Comparison of ENCODE assay signal across 20 cellular contexts in genomic region chr19:54335979-54336892, GRCh38. TPM values are rescaled to one million over a fixed set of nuclear protein-coding genes. Genes with fewer than 3 reads are reported as not detected.
A peak's percentile ranks its signal among the peaks of the same experiment; 100 is the strongest.
DNase-seq lines count a peak whose midpoint lies in the region; ATAC-seq, FAIRE-seq and TF ChIP-seq lines count a peak whose summit lies in the region.
"Had no signal": no experiment of that assay in that cellular context is flagged by ENCODE, and none has a peak within 500 bp of the region (broad histone marks: within the 10 kb centered on the region; RNA-seq: fewer than 3 reads in every experiment).

No MANE protein-coding gene starts in this region.

- no peaks in the 10 kb centered on the region for H3K79me2 ChIP-seq in MM.1S (ENCODE audit: low read length)

- DNase-seq in Panc1 (ENCODE audit: low read depth, low spot score) (no peak), kidney (peak; percentile 29), posterior vena cava (ENCODE audit: low spot score) (peak; percentile 55), MM.1S (no peak), RKO (ENCODE audit: low spot score) (no peak), GM20000 (ENCODE audit: low spot score) (no peak)
- DNase-seq: CD4-positive, alpha-beta memory T cell; DND-41; MG63; NCI-H1092 treated with DMSO at 0.1 percent for 48 hours; NCI-H2227 treated with DMSO at 0.1 percent for 48 hours; NCI-H524; PC-9 had no signal

- CTCF ChIA-PET in Panc1 (lab: Charles Lee), result no interaction called here

- in situ Hi-C loops in Panc1 (cut with HindIII; ENCODE audit: low pct_unique_long_range_greater_than_20kb, low sequenced_read_pairs), result no loop called here

- ATAC-seq in Panc1, result peak; percentile 26; the same call in 1 of the 2 replicates
- ATAC-seq in HG02642 (IDR thresholded peaks at IDR 0.05; ENCODE audit: poor library complexity, unreplicated experiment), result no peak
- ATAC-seq: A549 had no signal

- peak overlapping the region in 2 of 10 experiments; percentile 33 to 34; a peak in 3 of 20 replicates for H3K4me3 ChIP-seq in BLaER1 treated with 17β-estradiol and CSF1 and Interleukin-3, amounts not matched to agents 10 nM and 100 nM
- H3K4me3 ChIP-seq in Panc1 (ENCODE audit: low read depth in 2 of 2, low read length in 2 of 2), result no peak overlapping the region
- H3K4me3 ChIP-seq in kidney (ENCODE audit: low read length in 2 of 2), result no peak overlapping the region
- H3K4me3 ChIP-seq in MM.1S (ENCODE audit: low read length), result no peak overlapping the region
- H3K4me3 ChIP-seq: A549, MG63, PC-9 had no signal

- peak overlapping the region; percentile 26 to 88 (median 42); a peak in 19 of 22 replicates for H3K4me2 ChIP-seq in BLaER1 treated with 17β-estradiol and CSF1 and Interleukin-3, amounts not matched to agents 10 nM and 100 nM
- no peak overlapping the region for H3K4me2 ChIP-seq in MM.1S (ENCODE audit: low read depth, low read length)
- H3K4me2 ChIP-seq: A549, PC-9 had no signal

- TF ChIP-seq CTCF in Panc1 (IDR thresholded peaks at IDR 0.05) (no peak), kidney (IDR thresholded peaks at IDR 0.05; ENCODE audit: borderline replicate concordance, extremely low read depth, insufficient read depth) (no peak), MM.1S (IDR thresholded peaks at IDR 0.05; ENCODE audit: low read length) (no peak), GM20000 (IDR thresholded peaks at IDR 0.05; ENCODE audit: extremely low read depth, missing control alignments) (no peak)

- peak overlapping the region in 1 of 11 experiments; percentile 14; a peak in 2 of 22 replicates for H3K27ac ChIP-seq in BLaER1 treated with 17β-estradiol and CSF1 and Interleukin-3, amounts not matched to agents 10 nM and 100 nM
- H3K27ac ChIP-seq in Panc1 (ENCODE audit: low read length) (no peak overlapping the region), kidney (ENCODE audit: low read depth in 2 of 2, low read length in 2 of 2) (no peak overlapping the region), MM.1S (ENCODE audit: low read length) (no peak overlapping the region)
- H3K27ac ChIP-seq: A549, PC-9 had no signal

- POLR2A ChIA-PET in Panc1 (lab: Charles Lee), result no interaction called here

- no peaks in the 10 kb centered on the region for H3K9me3 ChIP-seq in BLaER1 treated with 17β-estradiol and CSF1 and Interleukin-3, amounts not matched to agents 10 nM and 100 nM (replicated peaks in 1 of 11)
- H3K9me3 ChIP-seq in Panc1 (ENCODE audit: control insufficient read depth, insufficient read depth, low read depth, low read length) (no peaks in the 10 kb centered on the region), kidney (ENCODE audit: control insufficient read depth in 1 of 2, low read length in 2 of 2) (no peaks in the 10 kb centered on the region), MM.1S (replicated peaks; ENCODE audit: insufficient read depth, low read length) (no peaks in the 10 kb centered on the region)
- H3K9me3 ChIP-seq: A549, MG63 had no signal

- no peaks in the 10 kb centered on the region for H3K27me3 ChIP-seq in BLaER1 treated with 17β-estradiol and CSF1 and Interleukin-3, amounts not matched to agents 10 nM and 100 nM
- H3K27me3 ChIP-seq in Panc1 (ENCODE audit: control insufficient read depth, insufficient read depth, low read length) (no peaks in the 10 kb centered on the region), MM.1S (replicated peaks; ENCODE audit: insufficient read depth, low read length) (peaks cover 37% of the 10 kb centered on the region)

- no peaks in the 10 kb centered on the region; a peak in 1 of 22 replicates for H3K36me3 ChIP-seq in BLaER1 treated with 17β-estradiol and CSF1 and Interleukin-3, amounts not matched to agents 10 nM and 100 nM
- H3K36me3 ChIP-seq in Panc1 (ENCODE audit: control insufficient read depth, insufficient read depth, low read length), result no peaks in the 10 kb centered on the region
- H3K36me3 ChIP-seq in kidney (ENCODE audit: control insufficient read depth in 1 of 2, insufficient read depth in 2 of 2, low read length in 2 of 2), result no peaks in the 10 kb centered on the region
- no peaks in the 10 kb centered on the region for H3K36me3 ChIP-seq in MM.1S (replicated peaks; ENCODE audit: insufficient read depth, low read length)
- H3K36me3 ChIP-seq: MG63 had no signal

- no peaks in the 10 kb centered on the region for H3K9me2 ChIP-seq in MM.1S (replicated peaks; ENCODE audit: insufficient read depth, low read length)

- peaks cover 70 to 95% (median 91%) of the 10 kb centered on the region in 10 experiments for H3K4me1 ChIP-seq in BLaER1 treated with 17β-estradiol and CSF1 and Interleukin-3, amounts not matched to agents 10 nM and 100 nM
- H3K4me1 ChIP-seq in Panc1 (ENCODE audit: control insufficient read depth, insufficient read depth, low read length), result no peaks in the 10 kb centered on the region
- H3K4me1 ChIP-seq in kidney (ENCODE audit: control insufficient read depth in 1 of 2, insufficient read depth in 1 of 2, low read depth in 1 of 2, low read length in 2 of 2), result no peaks in the 10 kb centered on the region
- H3K4me1 ChIP-seq in MM.1S (ENCODE audit: low read length), result no peaks in the 10 kb centered on the region
- H3K4me1 ChIP-seq: A549 had no signal

- no peaks in the 10 kb centered on the region for H3F3A ChIP-seq in MM.1S (ENCODE audit: insufficient read depth, low read length)

- H4K20me1 ChIP-seq in BLaER1 treated with 17β-estradiol and CSF1 and Interleukin-3, amounts not matched to agents 10 nM and 100 nM, result no peaks in the 10 kb centered on the region
- H4K20me1 ChIP-seq in MM.1S (ENCODE audit: insufficient read depth, low read length), result no peaks in the 10 kb centered on the region

- H2AFZ ChIP-seq in MM.1S (ENCODE audit: low read length), result no peak overlapping the region
- H2AFZ ChIP-seq: PC-9 had no signal

- no peak for FAIRE-seq in kidney (lab: Jason Lieb, UNC)
- FAIRE-seq: A549, G401.6, GM12891, GM18507, H54 had no signal

- intact Hi-C loops in Panc1 (cut with micrococcal nuclease; ENCODE audit: unreplicated experiment) (no loop called here), kidney (cut with DNase I) (no loop called here), posterior vena cava (cut with DNase I) (no loop called here)

- H3K9ac ChIP-seq in BLaER1 treated with 17β-estradiol and CSF1 and Interleukin-3, amounts not matched to agents 10 nM and 100 nM, result no peak overlapping the region
- H3K9ac ChIP-seq in kidney (ENCODE audit: low read length in 2 of 2) (no peak overlapping the region), MM.1S (ENCODE audit: low read length) (no peak overlapping the region)

- BruUV-seq in Panc1 (replicated peaks; lab: Mats Ljungman, UMichigan), result no TSS peak

RNA-seq across cellular contexts. Expression of gene LILRA4, which starts 2.7 kb away (rescaled TPM):
- total RNA-seq in Panc1 (2021; ENCODE audit: unreplicated experiment) (not detected), kidney (0.69 TPM), posterior vena cava (under 1 TPM in 1 of 2 donors, not detected in 1; 0.57 TPM)
- polyA plus RNA-seq in Panc1 (2012; ENCODE audit: insufficient read length), result not detected
- not detected for polyA plus RNA-seq in kidney (ENCODE audit: insufficient read depth, low read depth, low replicate concordance)
- total RNA-seq: CD4-positive, alpha-beta memory T cell; PC-9 had no signal
- polyA plus RNA-seq: A549 had no signal

RNA-seq across cellular contexts. Expression of gene LILRA5, which starts 23.3 kb away (rescaled TPM):
- total RNA-seq in Panc1 (2021; ENCODE audit: unreplicated experiment) (not detected), kidney (5.9 TPM), posterior vena cava (10 to 100 TPM in 1 of 2 donors, 1 to 10 TPM in 1; 6.2 to 11.7 TPM)
- not detected for polyA plus RNA-seq in Panc1 (2012; ENCODE audit: insufficient read length)
- polyA plus RNA-seq in kidney (ENCODE audit: insufficient read depth, low read depth, low replicate concordance), result 1.4 TPM
- total RNA-seq: PC-9 had no signal
- polyA plus RNA-seq: A549; CD4-positive, alpha-beta memory T cell had no signal

RNA-seq across cellular contexts. Expression of gene LAIR1, which starts 28.5 kb away (rescaled TPM):
- 0.05 TPM for total RNA-seq in Panc1 (2021; ENCODE audit: unreplicated experiment)
- not detected for polyA plus RNA-seq in Panc1 (2012; ENCODE audit: insufficient read length)
- 41.9 TPM for total RNA-seq in kidney
- polyA plus RNA-seq in kidney (ENCODE audit: insufficient read depth, low read depth, low replicate concordance), result 4.1 TPM
- total RNA-seq in posterior vena cava, result 10 to 100 TPM; 18.3 to 42.2 TPM
- total RNA-seq: PC-9 had no signal
- polyA plus RNA-seq: A549 had no signal

RNA-seq across cellular contexts. Expression of gene LILRB2, which starts 55.3 kb away (rescaled TPM):
- total RNA-seq in Panc1 (2021; ENCODE audit: unreplicated experiment), result not detected
- not detected for polyA plus RNA-seq in Panc1 (2012; ENCODE audit: insufficient read length)
- 11.5 TPM for total RNA-seq in kidney
- polyA plus RNA-seq in kidney (ENCODE audit: insufficient read depth, low read depth, low replicate concordance), result 1.9 TPM
- total RNA-seq in posterior vena cava, result 10 to 100 TPM in 1 of 2 donors, 1 to 10 TPM in 1; 7.3 to 12.9 TPM
- total RNA-seq: PC-9 had no signal
- polyA plus RNA-seq: A549; CD4-positive, alpha-beta memory T cell had no signal

Comparison
In these comparisons a context has a peak if more than half of its experiments do, and no peak if none do; other contexts are left out.
1. DNase-seq: peak in kidney (single experiment) and posterior vena cava (single experiment); none in Panc1 (single experiment), MM.1S (single experiment), RKO (single experiment) and GM20000 (single experiment).
2. RNA of gene LAIR1, which starts 28.5 kb away (total RNA-seq): 18.3 to 42.2 TPM in posterior vena cava and 41.9 TPM in kidney (single experiment); 0.05 TPM in Panc1 (single experiment); every median in the first group is over 10 times any median in the second.